27 cellular contexts compared by ENCODE assay signal in genomic region chr2:159446817-159447216, GRCh38.
DNase-seq lines count a peak whose midpoint lies in the region; ATAC-seq, FAIRE-seq and TF ChIP-seq lines count a peak whose summit lies in the region.
"Had no signal": no experiment of that assay in that cellular context is flagged by ENCODE, and none has a peak within 500 bp of the region (broad histone marks: within the 10 kb centered on the region; RNA-seq: fewer than 3 reads in every experiment).

No MANE protein-coding gene starts in this region.

- H2BK15ac ChIP-seq in IMR-90 (ENCODE audit: low read depth, low read length), result no peak overlapping the region

- H3K4me1 ChIP-seq in GM23338 (ENCODE audit: insufficient read depth) (peaks cover 19% of the 10 kb centered on the region), IMR-90 (ENCODE audit: control insufficient read depth, insufficient read depth, low read length) (peaks cover 2% of the 10 kb centered on the region; the same call in 1 of the 2 replicates), K562 (replicated peaks in 1 of 2; ENCODE audit: control insufficient read depth in 2 of 2, insufficient read depth in 2 of 2, low read length in 2 of 2) (peaks cover 0 to 5% of the 10 kb centered on the region in 2 experiments; a peak in 1 of 5 replicates), esophagus squamous epithelium (no peaks in the 10 kb centered on the region)
- H3K4me1 ChIP-seq: BE2C had no signal

- H3K4ac ChIP-seq in IMR-90 (ENCODE audit: low read depth, low read length), result no peak overlapping the region

- TF ChIP-seq RAD21 in IMR-90 (IDR thresholded peaks at IDR 0.05; ENCODE audit: low read length), result no peak
- no peak for TF ChIP-seq RAD21 in K562 (CRISPR knock-in tag; conservative IDR thresholded peaks at IDR 0.05 in 1 of 2, IDR thresholded peaks at IDR 0.05 in 1 of 2)

- H3K79me1 ChIP-seq in IMR-90 (ENCODE audit: low read depth in 1 of 2, low read length in 2 of 2), result no peaks in the 10 kb centered on the region; a peak in 1 of 4 replicates

- H3K9me2 ChIP-seq in GM23338 (ENCODE audit: insufficient read depth), result no peaks in the 10 kb centered on the region

- no peak for TF ChIP-seq CTCF in GM23338 (conservative IDR thresholded peaks at IDR 0.05; ENCODE audit: low read depth in 2 of 2)
- no peak for TF ChIP-seq CTCF in IMR-90 (conservative IDR thresholded peaks at IDR 0.05; ENCODE audit: low read depth, low read length)
- TF ChIP-seq CTCF in K562 (IDR thresholded peaks at IDR 0.05 in 2 of 3, conservative IDR thresholded peaks at IDR 0.05 in 1 of 3; ENCODE audit: insufficient read depth in 2 of 3, low read depth in 1 of 3, low read length in 3 of 3), result no peak
- no peak for TF ChIP-seq CTCF in brain microvascular endothelial cell (IDR thresholded peaks at IDR 0.05; ENCODE audit: low read depth, low read length, missing control alignments)
- TF ChIP-seq CTCF in esophagus squamous epithelium (IDR thresholded peaks at IDR 0.05), result no peak

- dilution Hi-C loops in IMR-90 (cut with HindIII; ENCODE audit: low sequenced_read_pairs, unreplicated experiment), result no loop called here

- H3K27me3 Mint-ChIP-seq in GM23338 (ENCODE audit: insufficient read depth, low read depth, poor library complexity), result no peaks in the 10 kb centered on the region
- H3K27me3 Mint-ChIP-seq: CD4-positive, alpha-beta memory T cell; CD4-positive, CD25-positive, alpha-beta regulatory T cell; CD8-positive, alpha-beta memory T cell had no signal

- no peak overlapping the region for H2BK20ac ChIP-seq in IMR-90 (ENCODE audit: low read depth, low read length)

- H2AFZ ChIP-seq in GM23338 (no peak overlapping the region), IMR-90 (replicated peaks; ENCODE audit: low read length, poor library complexity) (no peak overlapping the region), K562 (ENCODE audit: low read depth, low read length) (no peak overlapping the region)

- H3K56ac ChIP-seq in IMR-90 (ENCODE audit: extremely low read depth, insufficient read depth, low read length), result no peak overlapping the region

- no peaks in the 10 kb centered on the region for H3K9me3 Mint-ChIP-seq in GM23338
- H3K9me3 Mint-ChIP-seq: CD14-positive monocyte had no signal

- H3K9me1 ChIP-seq in IMR-90 (ENCODE audit: insufficient read depth, low read length) (no peaks in the 10 kb centered on the region), K562 (ENCODE audit: control insufficient read depth, insufficient read depth, low read length) (no peaks in the 10 kb centered on the region)

- no peak overlapping the region for H4K91ac ChIP-seq in IMR-90 (ENCODE audit: insufficient read depth, low read depth, low read length)

- no peak overlapping the region for H3K9ac ChIP-seq in IMR-90 (ENCODE audit: low read depth, low read length)
- H3K9ac ChIP-seq in K562 (ENCODE audit: insufficient read depth in 1 of 2, low read depth in 2 of 2, low read length in 2 of 2), result no peak overlapping the region
- H3K9ac ChIP-seq: BLaER1 had no signal

- in situ Hi-C loops in IMR-90 (cut with MboI; ENCODE audit: low sequenced_read_pairs) (no loop called here), K562 (cut with MboI) (no loop called here), brain microvascular endothelial cell (cut with HindIII; ENCODE audit: low pct_ligation_motif_present, low sequenced_read_pairs) (no loop called here)

- H3K27ac Mint-ChIP-seq in GM23338, result no peak overlapping the region
- H3K27ac Mint-ChIP-seq: CD4-positive, alpha-beta memory T cell; CD4-positive, CD25-positive, alpha-beta regulatory T cell; CD8-positive, alpha-beta memory T cell had no signal

- intact Hi-C loops in IMR-90 (cut with micrococcal nuclease), result no loop called here
- intact Hi-C loops in K562 (cut with micrococcal nuclease), result loop anchor here (5.0 kb wide), 1 partner anchor 265 kb away; the partner anchor contains the start of gene MARCHF7
- intact Hi-C loops in esophagus squamous epithelium (cut with DNase I), result no loop called here

- DNase-seq in GM23338 (ENCODE audit: low spot score) (no peak), IMR-90 (no peak), K562 (ENCODE audit: extremely low read depth in 1 of 4, low spot score in 3 of 4) (no peak), brain microvascular endothelial cell (no peak), germinal center (ENCODE audit: low spot score) (no peak), esophagus squamous epithelium (lab: John Stamatoyannopoulos, UW) (no peak)
- no peak for DNase-seq in activated CD4-positive, alpha-beta T cell treated with anti-CD3 and anti-CD28 coated beads, Interleukin-2, amount 50 U/mL, for 48 hours
- DNase-seq: 8988T; ACHN; BE2C; C1 segment of cervical spinal cord; CD4-positive, alpha-beta memory T cell; CD4-positive, CD25-positive, alpha-beta regulatory T cell; CD8-positive, alpha-beta memory T cell; COR-L47; DMS 273 treated with DMSO at 0.1 percent for 48 hours; DMS153; DMS53; DMS79; DND-41; EL; GF-D8 had no signal

- peaks cover 5% of the 10 kb centered on the region; the same call in 1 of the 2 replicates for H3K36me3 ChIP-seq in GM23338 (ENCODE audit: insufficient read depth)
- H3K36me3 ChIP-seq in IMR-90 (ENCODE audit: control insufficient read depth, insufficient read depth, low read length), result peaks cover 24% of the 10 kb centered on the region
- peaks cover 2% of the 10 kb centered on the region; the same call in 1 of the 3 replicates for H3K36me3 ChIP-seq in K562 (ENCODE audit: control insufficient read depth, insufficient read depth, low read length)
- peaks cover 4% of the 10 kb centered on the region for H3K36me3 ChIP-seq in brain microvascular endothelial cell (replicated peaks)
- peaks cover 0 to 66% (median 10%) of the 10 kb centered on the region in 3 donors for H3K36me3 ChIP-seq in esophagus squamous epithelium
- H3K36me3 ChIP-seq: BE2C had no signal

- no peak overlapping the region for H3K23ac ChIP-seq in IMR-90 (ENCODE audit: low read depth, low read length)

- TF ChIP-seq POLR2A in IMR-90 (IDR thresholded peaks at IDR 0.05; ENCODE audit: low read depth, low read length), result no peak
- TF ChIP-seq POLR2A in K562 (conservative IDR thresholded peaks at IDR 0.05), result no peak
- no peak for TF ChIP-seq POLR2A in esophagus squamous epithelium (IDR thresholded peaks at IDR 0.05)

- peaks cover 21% of the 10 kb centered on the region for H3K4me1 Mint-ChIP-seq in GM23338
- H3K4me1 Mint-ChIP-seq: CD14-positive monocyte; CD4-positive, alpha-beta memory T cell; CD8-positive, alpha-beta memory T cell had no signal

- no peak overlapping the region for H3K14ac ChIP-seq in IMR-90 (replicated peaks; ENCODE audit: low read depth, low read length)

- peak; percentile 8 for FAIRE-seq in G401.6 (lab: Jason Lieb, UNC)
- no peak for FAIRE-seq in K562 (lab: Jason Lieb, UNC)
- FAIRE-seq: GM12891, GM19239 had no signal

- peaks cover 11% of the 10 kb centered on the region; the same call in 2 of the 3 replicates for H3K36me3 Mint-ChIP-seq in GM23338 (ENCODE audit: low read depth)

- H4K20me1 ChIP-seq in GM23338 (replicated peaks; ENCODE audit: insufficient read depth) (no peaks in the 10 kb centered on the region; the same call in 1 of the 2 replicates), IMR-90 (ENCODE audit: insufficient read depth, low read length) (no peaks in the 10 kb centered on the region), K562 (replicated peaks; ENCODE audit: control insufficient read depth, insufficient read depth, low read length) (no peaks in the 10 kb centered on the region)
- H4K20me1 ChIP-seq: BLaER1 had no signal

- no peak overlapping the region for H2AK9ac ChIP-seq in IMR-90 (replicated peaks; ENCODE audit: low read depth, low read length, poor library complexity)

- H3K18ac ChIP-seq in IMR-90 (ENCODE audit: low read depth, low read length), result no peak overlapping the region

- no TSS peak for BruUV-seq in IMR-90 (replicated peaks; lab: Mats Ljungman, UMichigan)
- no TSS peak for BruUV-seq in K562 (replicated peaks; lab: Mats Ljungman, UMichigan)

- TF ChIP-seq EP300 in K562 (IDR thresholded peaks at IDR 0.05; ENCODE audit: low read length), result no peak

- no peak overlapping the region for H2BK120ac ChIP-seq in IMR-90 (ENCODE audit: low read depth, low read length)

- H3F3A ChIP-seq in GM23338 (replicated peaks; ENCODE audit: low read depth), result no peaks in the 10 kb centered on the region

- H3K79me2 ChIP-seq in GM23338 (replicated peaks; ENCODE audit: insufficient read depth), result no peaks in the 10 kb centered on the region
- no peaks in the 10 kb centered on the region for H3K79me2 ChIP-seq in K562 (ENCODE audit: control insufficient read depth, insufficient read depth, low read length)

- H4K5ac ChIP-seq in IMR-90 (ENCODE audit: low read depth, low read length), result no peak overlapping the region

- no CpG with 5 or more reads among the region's 2 CpGs for whole genome bisulfite sequencing in IMR-90 (ENCODE audit: extremely low coverage in 2 of 2, insufficient read length in 1 of 2), 2 experiments
- WGBS in K562 (ENCODE audit: insufficient coverage, low coverage, missing lambda C conversion rate), result 65% methylated on average over 2 of the region's 2 CpGs
- WGBS in esophagus squamous epithelium, 2 donors, result 87 to 97% methylated on average over 2 of the region's 2 CpGs

- H3K4me3 ChIP-seq in GM23338 (no peak overlapping the region), IMR-90 (ENCODE audit: insufficient read depth, low read depth, low read length) (no peak overlapping the region), K562 (no peak overlapping the region), brain microvascular endothelial cell (ENCODE audit: low read depth, low read length) (no peak overlapping the region), esophagus squamous epithelium (no peak overlapping the region)
- H3K4me3 ChIP-seq: BLaER1 had no signal

- H3K4me3 Mint-ChIP-seq in GM23338, result no peak overlapping the region
- H3K4me3 Mint-ChIP-seq: CD14-positive monocyte; CD4-positive, alpha-beta memory T cell; CD4-positive, CD25-positive, alpha-beta regulatory T cell; CD8-positive, alpha-beta memory T cell had no signal

- H4K8ac ChIP-seq in IMR-90 (ENCODE audit: low read depth in 2 of 2, low read length in 2 of 2), result no peak overlapping the region

- POLR2A ChIA-PET in IMR-90 (lab: Charles Lee; ENCODE audit: unreplicated experiment) (no interaction called here), K562 (lab: Yijun Ruan, JAX) (interaction anchor here (1.1 kb wide), 1 partner anchor 19 kb away, joined by 3 read pairs; no protein-coding TSS in a partner anchor)

- H3K27ac ChIP-seq in GM23338 (ENCODE audit: low read depth) (no peak overlapping the region), IMR-90 (ENCODE audit: insufficient read depth, low read length) (no peak overlapping the region), K562 (ENCODE audit: extremely low read depth, low read depth, low read length) (no peak overlapping the region), brain microvascular endothelial cell (no peak overlapping the region), esophagus squamous epithelium (no peak overlapping the region)
- H3K27ac ChIP-seq: BLaER1 had no signal

- H2AK5ac ChIP-seq in IMR-90 (ENCODE audit: low read depth, low read length), result no peak overlapping the region

- ATAC-seq in GM23338 (no peak), IMR-90 (ENCODE audit: low read depth) (no peak), K562 (no peak)

- H2BK5ac ChIP-seq in IMR-90 (ENCODE audit: low read depth, low read length, poor library complexity, severe bottlenecking), result no peak overlapping the region

- H3K9me3 ChIP-seq in IMR-90 (ENCODE audit: control insufficient read depth, insufficient read depth, low read length) (no peaks in the 10 kb centered on the region), K562 (replicated peaks; ENCODE audit: control insufficient read depth, insufficient read depth, low read depth, low read length) (no peaks in the 10 kb centered on the region), esophagus squamous epithelium (no peaks in the 10 kb centered on the region)
- H3K9me3 ChIP-seq: BE2C, BLaER1 had no signal

- H3K27me3 ChIP-seq in GM23338 (ENCODE audit: insufficient read depth) (no peaks in the 10 kb centered on the region), IMR-90 (ENCODE audit: control insufficient read depth, insufficient read depth, low read length) (no peaks in the 10 kb centered on the region), K562 (ENCODE audit: control insufficient read depth in 2 of 2, insufficient read depth in 2 of 2, low read length in 2 of 2) (no peaks in the 10 kb centered on the region), brain microvascular endothelial cell (replicated peaks) (no peaks in the 10 kb centered on the region), esophagus squamous epithelium (no peaks in the 10 kb centered on the region)
- H3K27me3 ChIP-seq: BE2C, BLaER1 had no signal

- H3K4me2 ChIP-seq in GM23338, result peak overlapping the region; percentile 37
- H3K4me2 ChIP-seq in IMR-90 (ENCODE audit: low read depth, low read length), result no peak overlapping the region
- H3K4me2 ChIP-seq in K562 (ENCODE audit: insufficient read depth, low read length), result no peak overlapping the region
- H3K4me2 ChIP-seq: BLaER1 had no signal

- CTCF ChIA-PET in IMR-90 (lab: Yijun Ruan, JAX), result no interaction called here
- CTCF ChIA-PET in K562 (lab: Yijun Ruan, JAX; ENCODE audit: low intra/inter-chr PET ratio), result no interaction called here
